Comparison of ENCODE assay signal across 1 cellular context in genomic region chr15:59662260-59662659, GRCh38.
TF ChIP-seq lines count a peak whose summit lies in the region.

No MANE protein-coding gene starts in this region.

TF ChIP-seq in H1, 55 proteins besides CTCF, POLR2A, EP300 and RAD21:
- TF ChIP-seq CBX8 (IDR thresholded peaks at IDR 0.05; ENCODE audit: borderline replicate concordance, low read depth, low read length) = no peak
- TF ChIP-seq RXRA (IDR thresholded peaks at IDR 0.05; ENCODE audit: insufficient read depth, low read depth, low read length) = no peak
- TF ChIP-seq, protein P1, sequence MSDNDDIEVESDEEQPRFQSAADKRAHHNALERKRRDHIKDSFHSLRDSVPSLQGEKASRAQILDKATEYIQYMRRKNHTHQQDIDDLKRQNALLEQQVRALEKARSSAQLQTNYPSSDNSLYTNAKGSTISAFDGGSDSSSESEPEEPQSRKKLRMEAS (IDR thresholded peaks at IDR 0.05) = no peak
- TF ChIP-seq PHF8 (conservative IDR thresholded peaks at IDR 0.05; ENCODE audit: low read depth, low read length) = no peak
- TF ChIP-seq SIX5 (IDR thresholded peaks at IDR 0.05; ENCODE audit: low read depth, low read length) = no peak
- TF ChIP-seq KDM4A (IDR thresholded peaks at IDR 0.05; ENCODE audit: low read depth, low read length, severe bottlenecking) = no peak
- TF ChIP-seq SP4 (IDR thresholded peaks at IDR 0.05; ENCODE audit: low read length) = no peak
- no peak for TF ChIP-seq CEBPB (IDR thresholded peaks at IDR 0.05; ENCODE audit: low read depth, low read length)
- TF ChIP-seq CHD1 (IDR thresholded peaks at IDR 0.05; ENCODE audit: low read depth, low read length) = no peak
- TF ChIP-seq, protein P2, sequence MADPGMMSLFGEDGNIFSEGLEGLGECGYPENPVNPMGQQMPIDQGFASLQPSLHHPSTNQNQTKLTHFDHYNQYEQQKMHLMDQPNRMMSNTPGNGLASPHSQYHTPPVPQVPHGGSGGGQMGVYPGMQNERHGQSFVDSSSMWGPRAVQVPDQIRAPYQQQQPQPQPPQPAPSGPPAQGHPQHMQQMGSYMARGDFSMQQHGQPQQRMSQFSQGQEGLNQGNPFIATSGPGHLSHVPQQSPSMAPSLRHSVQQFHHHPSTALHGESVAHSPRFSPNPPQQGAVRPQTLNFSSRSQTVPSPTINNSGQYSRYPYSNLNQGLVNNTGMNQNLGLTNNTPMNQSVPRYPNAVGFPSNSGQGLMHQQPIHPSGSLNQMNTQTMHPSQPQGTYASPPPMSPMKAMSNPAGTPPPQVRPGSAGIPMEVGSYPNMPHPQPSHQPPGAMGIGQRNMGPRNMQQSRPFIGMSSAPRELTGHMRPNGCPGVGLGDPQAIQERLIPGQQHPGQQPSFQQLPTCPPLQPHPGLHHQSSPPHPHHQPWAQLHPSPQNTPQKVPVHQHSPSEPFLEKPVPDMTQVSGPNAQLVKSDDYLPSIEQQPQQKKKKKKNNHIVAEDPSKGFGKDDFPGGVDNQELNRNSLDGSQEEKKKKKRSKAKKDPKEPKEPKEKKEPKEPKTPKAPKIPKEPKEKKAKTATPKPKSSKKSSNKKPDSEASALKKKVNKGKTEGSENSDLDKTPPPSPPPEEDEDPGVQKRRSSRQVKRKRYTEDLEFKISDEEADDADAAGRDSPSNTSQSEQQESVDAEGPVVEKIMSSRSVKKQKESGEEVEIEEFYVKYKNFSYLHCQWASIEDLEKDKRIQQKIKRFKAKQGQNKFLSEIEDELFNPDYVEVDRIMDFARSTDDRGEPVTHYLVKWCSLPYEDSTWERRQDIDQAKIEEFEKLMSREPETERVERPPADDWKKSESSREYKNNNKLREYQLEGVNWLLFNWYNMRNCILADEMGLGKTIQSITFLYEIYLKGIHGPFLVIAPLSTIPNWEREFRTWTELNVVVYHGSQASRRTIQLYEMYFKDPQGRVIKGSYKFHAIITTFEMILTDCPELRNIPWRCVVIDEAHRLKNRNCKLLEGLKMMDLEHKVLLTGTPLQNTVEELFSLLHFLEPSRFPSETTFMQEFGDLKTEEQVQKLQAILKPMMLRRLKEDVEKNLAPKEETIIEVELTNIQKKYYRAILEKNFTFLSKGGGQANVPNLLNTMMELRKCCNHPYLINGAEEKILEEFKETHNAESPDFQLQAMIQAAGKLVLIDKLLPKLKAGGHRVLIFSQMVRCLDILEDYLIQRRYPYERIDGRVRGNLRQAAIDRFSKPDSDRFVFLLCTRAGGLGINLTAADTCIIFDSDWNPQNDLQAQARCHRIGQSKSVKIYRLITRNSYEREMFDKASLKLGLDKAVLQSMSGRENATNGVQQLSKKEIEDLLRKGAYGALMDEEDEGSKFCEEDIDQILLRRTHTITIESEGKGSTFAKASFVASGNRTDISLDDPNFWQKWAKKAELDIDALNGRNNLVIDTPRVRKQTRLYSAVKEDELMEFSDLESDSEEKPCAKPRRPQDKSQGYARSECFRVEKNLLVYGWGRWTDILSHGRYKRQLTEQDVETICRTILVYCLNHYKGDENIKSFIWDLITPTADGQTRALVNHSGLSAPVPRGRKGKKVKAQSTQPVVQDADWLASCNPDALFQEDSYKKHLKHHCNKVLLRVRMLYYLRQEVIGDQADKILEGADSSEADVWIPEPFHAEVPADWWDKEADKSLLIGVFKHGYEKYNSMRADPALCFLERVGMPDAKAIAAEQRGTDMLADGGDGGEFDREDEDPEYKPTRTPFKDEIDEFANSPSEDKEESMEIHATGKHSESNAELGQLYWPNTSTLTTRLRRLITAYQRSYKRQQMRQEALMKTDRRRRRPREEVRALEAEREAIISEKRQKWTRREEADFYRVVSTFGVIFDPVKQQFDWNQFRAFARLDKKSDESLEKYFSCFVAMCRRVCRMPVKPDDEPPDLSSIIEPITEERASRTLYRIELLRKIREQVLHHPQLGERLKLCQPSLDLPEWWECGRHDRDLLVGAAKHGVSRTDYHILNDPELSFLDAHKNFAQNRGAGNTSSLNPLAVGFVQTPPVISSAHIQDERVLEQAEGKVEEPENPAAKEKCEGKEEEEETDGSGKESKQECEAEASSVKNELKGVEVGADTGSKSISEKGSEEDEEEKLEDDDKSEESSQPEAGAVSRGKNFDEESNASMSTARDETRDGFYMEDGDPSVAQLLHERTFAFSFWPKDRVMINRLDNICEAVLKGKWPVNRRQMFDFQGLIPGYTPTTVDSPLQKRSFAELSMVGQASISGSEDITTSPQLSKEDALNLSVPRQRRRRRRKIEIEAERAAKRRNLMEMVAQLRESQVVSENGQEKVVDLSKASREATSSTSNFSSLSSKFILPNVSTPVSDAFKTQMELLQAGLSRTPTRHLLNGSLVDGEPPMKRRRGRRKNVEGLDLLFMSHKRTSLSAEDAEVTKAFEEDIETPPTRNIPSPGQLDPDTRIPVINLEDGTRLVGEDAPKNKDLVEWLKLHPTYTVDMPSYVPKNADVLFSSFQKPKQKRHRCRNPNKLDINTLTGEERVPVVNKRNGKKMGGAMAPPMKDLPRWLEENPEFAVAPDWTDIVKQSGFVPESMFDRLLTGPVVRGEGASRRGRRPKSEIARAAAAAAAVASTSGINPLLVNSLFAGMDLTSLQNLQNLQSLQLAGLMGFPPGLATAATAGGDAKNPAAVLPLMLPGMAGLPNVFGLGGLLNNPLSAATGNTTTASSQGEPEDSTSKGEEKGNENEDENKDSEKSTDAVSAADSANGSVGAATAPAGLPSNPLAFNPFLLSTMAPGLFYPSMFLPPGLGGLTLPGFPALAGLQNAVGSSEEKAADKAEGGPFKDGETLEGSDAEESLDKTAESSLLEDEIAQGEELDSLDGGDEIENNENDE (IDR thresholded peaks at IDR 0.05; ENCODE audit: insufficient replicate concordance, low read length) = no peak
- no peak for TF ChIP-seq TEAD4 (IDR thresholded peaks at IDR 0.05; ENCODE audit: low read depth, low read length)
- TF ChIP-seq, protein P3, sequence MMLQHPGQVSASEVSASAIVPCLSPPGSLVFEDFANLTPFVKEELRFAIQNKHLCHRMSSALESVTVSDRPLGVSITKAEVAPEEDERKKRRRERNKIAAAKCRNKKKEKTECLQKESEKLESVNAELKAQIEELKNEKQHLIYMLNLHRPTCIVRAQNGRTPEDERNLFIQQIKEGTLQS (IDR thresholded peaks at IDR 0.05; ENCODE audit: insufficient read depth, low read depth, low read length) = no peak
- TF ChIP-seq TCF12 (IDR thresholded peaks at IDR 0.05; ENCODE audit: low read depth, low read length) = no peak
- TF ChIP-seq TAF1 (IDR thresholded peaks at IDR 0.05; ENCODE audit: low read depth, low read length) = no peak
